Comparison of ENCODE assay signal across 10 cellular contexts in genomic region chr1:8462298-8462946, GRCh38.
DNase-seq lines count a peak whose midpoint lies in the region; ATAC-seq and TF ChIP-seq lines count a peak whose summit lies in the region.
"Had no signal": no experiment of that assay in that cellular context is flagged by ENCODE, and none has a peak within 500 bp of the region (broad histone marks: within the 10 kb centered on the region; RNA-seq: fewer than 3 reads in every experiment).

No MANE protein-coding gene starts in this region.

- H3K9me3 ChIP-seq in HUES48 (ENCODE audit: control insufficient read depth, insufficient read depth, low read length) (no peaks in the 10 kb centered on the region), liver (ENCODE audit: control insufficient read depth in 4 of 4, low read length in 3 of 4) (no peaks in the 10 kb centered on the region)

- H3K4me1 Mint-ChIP-seq in stimulated activated naive B cell treated with anti-CD40 and anti-IgM and Interleukin-4, amounts not matched to agents 10 μg/mL and 1 μg/mL and 100 μg/mL, for 72 hours = peaks cover 43 to 77% of the 10 kb centered on the region in 2 donors

- no peaks in the 10 kb centered on the region for H3K27me3 Mint-ChIP-seq in stimulated activated naive B cell treated with anti-CD40 and anti-IgM and Interleukin-4, amounts not matched to agents 10 μg/mL and 1 μg/mL and 100 μg/mL, for 72 hours

- H3K27ac Mint-ChIP-seq in stimulated activated naive B cell treated with anti-CD40 and anti-IgM and Interleukin-4, amounts not matched to agents 10 μg/mL and 1 μg/mL and 100 μg/mL, for 72 hours = peak overlapping the region; percentile 37

- no peak for DNase-seq in stimulated activated naive B cell treated with anti-CD40 and anti-IgM and Interleukin-4, amounts not matched to agents 10 μg/mL and 1 μg/mL and 100 μg/mL, for 72 hours
- no peak for DNase-seq in HUDEP-2 (lab: John Stamatoyannopoulos, UW; ENCODE audit: unreplicated experiment in 76 of 76)
- no peak for DNase-seq in NCI-H128 (lab: John Stamatoyannopoulos, UW; ENCODE audit: unreplicated experiment)
- no peak for DNase-seq in foreskin fibroblast
- DNase-seq: NCI-H446 treated with DMSO at 0.1 percent for 48 hours; stimulated activated CD8-positive, alpha-beta memory T cell treated with anti-CD3 and anti-CD28 coated beads, Interleukin-4, amount 100 ng/mL, for 48 hours; SW 1271 had no signal

- TF ChIP-seq CTCF in liver (IDR thresholded peaks at IDR 0.05; ENCODE audit: low read depth, low read length, missing input control) (no peak), foreskin fibroblast (IDR thresholded peaks at IDR 0.05; ENCODE audit: low read depth, low read length) (no peak)

- H3K9me3 Mint-ChIP-seq in stimulated activated naive B cell treated with anti-CD40 and anti-IgM and Interleukin-4, amounts not matched to agents 10 μg/mL and 1 μg/mL and 100 μg/mL, for 72 hours = no peaks in the 10 kb centered on the region

- H3K27ac ChIP-seq in HUES48 (ENCODE audit: low read depth, low read length) (peak overlapping the region; percentile 29), angular gyrus (ENCODE audit: low read depth, low read length) (peak overlapping the region; percentile 32), liver (ENCODE audit: low read depth in 1 of 2, low read length in 2 of 2) (peak overlapping the region in 1 of 2 donors; percentile 74)

- H3K4me3 ChIP-seq in HUES48 (ENCODE audit: low read depth, low read length) (no peak overlapping the region), liver (ENCODE audit: low read depth in 1 of 3, low read length in 3 of 3) (no peak overlapping the region), foreskin fibroblast (ENCODE audit: low read depth in 1 of 2, low read length in 2 of 2) (no peak overlapping the region)

- H3K36me3 ChIP-seq in HUES48 (ENCODE audit: control insufficient read depth, insufficient read depth, low read length) (peaks cover 6% of the 10 kb centered on the region; the same call in 1 of the 2 replicates), liver (ENCODE audit: control insufficient read depth in 4 of 4, insufficient read depth in 3 of 4, low read depth in 1 of 4, low read length in 3 of 4) (no peaks in the 10 kb centered on the region)

- H3K36me3 Mint-ChIP-seq in stimulated activated naive B cell treated with anti-CD40 and anti-IgM and Interleukin-4, amounts not matched to agents 10 μg/mL and 1 μg/mL and 100 μg/mL, for 72 hours = peaks cover 12 to 50% of the 10 kb centered on the region in 2 donors

- no peak for ATAC-seq in stimulated activated naive B cell treated with anti-CD40 and anti-IgM and Interleukin-4, amounts not matched to agents 10 μg/mL and 1 μg/mL and 100 μg/mL, for 72 hours (replicated peaks)

- H3K27me3 ChIP-seq in HUES48 (ENCODE audit: control insufficient read depth, insufficient read depth, low read length) (no peaks in the 10 kb centered on the region), liver (ENCODE audit: control insufficient read depth in 4 of 4, insufficient read depth in 4 of 4, low read length in 3 of 4) (no peaks in the 10 kb centered on the region)

- H3K4me1 ChIP-seq in HUES48 (ENCODE audit: control insufficient read depth, insufficient read depth, low read length) (peaks cover 89% of the 10 kb centered on the region), liver (ENCODE audit: control insufficient read depth in 4 of 4, insufficient read depth in 4 of 4, low read length in 3 of 4) (peaks cover 7 to 41% (median 35%) of the 10 kb centered on the region in 4 donors)

- no peak overlapping the region for H3K9ac ChIP-seq in HUES48 (ENCODE audit: low read depth, low read length)
- H3K9ac ChIP-seq in liver (ENCODE audit: low read depth in 1 of 2, low read length in 2 of 2) = no peak overlapping the region

- no peak overlapping the region for H3K4me3 Mint-ChIP-seq in stimulated activated naive B cell treated with anti-CD40 and anti-IgM and Interleukin-4, amounts not matched to agents 10 μg/mL and 1 μg/mL and 100 μg/mL, for 72 hours

- no peak for TF ChIP-seq RAD21 in liver (IDR thresholded peaks at IDR 0.05)

- 87% methylated on average over 15 of the region's 15 CpGs for WGBS in liver

TF ChIP-seq in liver, 16 proteins besides CTCF, POLR2A, EP300 and RAD21:
- TF ChIP-seq ZBTB33 (IDR thresholded peaks at IDR 0.05) (no peak), GABPA (IDR thresholded peaks at IDR 0.05 in 1 of 2, conservative IDR thresholded peaks at IDR 0.05 in 1 of 2) (no peak), RXRA (IDR thresholded peaks at IDR 0.05) (peak in 1 of 2 donors; percentile 13), JUND (IDR thresholded peaks at IDR 0.05) (no peak), NR2F2 (IDR thresholded peaks at IDR 0.05) (peak; percentile 48), REST (IDR thresholded peaks at IDR 0.05) (no peak)
